Comparison of ENCODE assay signal across 1 cellular context in the genomic region with DNA sequence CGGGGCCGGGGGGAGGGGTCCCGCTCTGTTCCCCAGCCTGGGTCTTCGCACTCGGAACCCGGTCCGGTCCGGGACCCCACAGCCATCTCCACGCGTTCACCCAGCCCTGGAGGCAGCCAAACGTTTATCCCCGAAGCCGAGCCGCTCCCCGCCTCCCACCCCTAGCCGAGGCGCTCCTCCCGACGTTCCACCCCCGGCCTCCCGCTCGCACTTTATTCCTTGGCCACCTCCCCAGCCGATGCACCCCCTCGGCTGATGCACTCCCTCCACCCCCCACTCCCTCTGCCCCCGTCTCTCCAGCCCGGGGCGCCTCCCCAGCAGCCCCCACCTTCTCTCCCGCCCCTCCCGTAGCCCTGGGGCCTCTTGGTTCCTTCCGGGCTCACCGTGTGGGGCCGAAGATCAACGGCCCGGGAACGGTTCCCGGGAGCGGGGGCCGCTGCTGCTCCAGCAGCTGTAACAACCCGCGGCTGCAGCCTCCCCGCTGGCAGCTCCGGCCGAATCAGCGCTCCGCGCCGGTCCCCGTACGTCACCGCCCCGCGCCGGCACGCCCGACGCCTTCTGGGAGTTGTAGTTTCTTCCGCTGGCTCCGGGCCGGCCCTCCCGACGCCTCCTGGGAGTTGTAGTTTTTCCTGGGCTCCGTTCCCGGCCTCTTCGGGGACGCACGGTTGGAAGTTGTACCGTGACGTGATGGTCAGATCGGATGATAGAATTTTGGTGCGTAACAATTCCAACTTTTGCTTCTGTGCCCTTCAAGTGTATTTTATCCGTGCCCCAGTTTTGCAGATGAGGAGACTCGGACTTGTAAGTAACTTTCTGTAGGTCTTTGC.
A peak's percentile ranks its signal among the peaks of the same experiment; 100 is the strongest.
TF ChIP-seq lines count a peak whose summit lies in the region.

A gene with protein sequence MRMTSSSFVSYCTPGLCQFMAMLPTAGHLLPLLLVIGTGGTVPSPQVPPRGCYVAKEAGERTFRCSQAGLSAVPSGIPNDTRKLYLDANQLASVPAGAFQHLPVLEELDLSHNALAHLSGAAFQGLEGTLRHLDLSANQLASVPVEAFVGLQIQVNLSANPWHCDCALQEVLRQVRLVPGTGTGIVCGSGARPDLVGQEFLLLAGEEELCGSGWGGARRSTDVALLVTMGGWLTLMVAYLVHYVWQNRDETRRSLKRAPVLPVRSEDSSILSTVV (plus strand): TSS at position 632 of the 827 bp plus-strand sequence. CDS start 13,792 bp downstream, outside the sequence.
A gene with protein sequence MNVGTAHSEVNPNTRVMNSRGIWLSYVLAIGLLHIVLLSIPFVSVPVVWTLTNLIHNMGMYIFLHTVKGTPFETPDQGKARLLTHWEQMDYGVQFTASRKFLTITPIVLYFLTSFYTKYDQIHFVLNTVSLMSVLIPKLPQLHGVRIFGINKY (minus strand): TSS at position 501 of the 827 bp plus-strand sequence. CDS start 3,398 bp downstream, outside the sequence.

TF ChIP-seq in K562, 482 proteins besides CTCF, POLR2A, EP300 and RAD21 (continued from another document and continues in another):
- TF ChIP-seq, protein P1, sequence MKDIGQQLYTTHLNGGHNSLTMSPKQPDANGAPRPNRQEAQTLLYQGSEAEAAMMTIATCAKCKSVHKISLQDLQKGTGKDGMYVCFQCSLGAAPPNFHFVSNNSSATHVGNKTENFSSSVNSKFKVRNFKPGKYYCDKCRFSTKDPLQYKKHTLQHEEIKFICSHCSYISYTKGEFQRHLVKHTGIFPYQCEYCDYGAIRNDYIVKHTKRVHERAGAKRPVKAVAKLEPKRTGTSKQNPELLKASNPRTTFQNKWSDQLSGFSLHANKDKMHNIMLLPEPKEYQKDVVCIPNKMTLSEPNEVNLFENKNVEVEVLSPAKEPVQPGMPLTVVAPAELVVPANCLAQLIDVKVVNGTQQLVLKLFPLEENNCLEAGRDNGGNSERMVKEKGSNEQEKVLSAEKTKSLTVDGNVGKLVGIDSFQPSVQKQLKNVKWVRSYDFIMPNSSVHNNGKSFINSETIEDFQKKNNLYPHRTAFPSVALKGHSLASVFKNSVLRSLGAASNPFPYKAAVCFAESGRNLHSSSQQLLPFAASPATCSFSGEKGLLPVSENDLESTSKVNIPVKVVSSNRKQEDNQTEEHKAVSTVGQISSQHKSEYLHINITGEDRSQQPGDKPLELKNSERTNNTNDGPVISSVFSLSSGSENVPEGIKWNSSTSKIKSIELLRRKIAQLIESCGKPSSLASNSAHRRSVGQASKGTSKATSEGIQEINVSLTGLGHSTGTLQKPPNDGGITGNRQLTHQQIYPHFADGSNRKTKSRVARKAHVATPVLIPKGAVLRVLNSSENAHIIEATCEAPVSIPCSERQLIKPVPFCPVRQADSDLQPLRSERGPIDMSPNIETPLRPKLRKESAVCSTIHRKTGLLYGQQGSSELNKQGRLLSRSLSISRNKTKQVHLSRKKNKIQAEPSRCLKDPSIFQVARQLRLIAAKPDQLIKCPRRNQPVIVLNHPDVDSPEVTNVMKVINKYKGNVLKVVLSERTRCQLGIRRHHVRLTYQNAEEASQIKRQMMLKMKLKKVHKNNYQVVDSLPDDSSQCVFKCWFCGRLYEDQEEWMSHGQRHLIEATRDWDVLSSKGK (CRISPR knock-in tag; IDR thresholded peaks at IDR 0.05) = no peak
- TF ChIP-seq ZSCAN29 (IDR thresholded peaks at IDR 0.05) (no peak), GTF2A2 (tag; IDR thresholded peaks at IDR 0.05) (no peak), ZNF282 (CRISPR knock-in tag; IDR thresholded peaks at IDR 0.05) (no peak), FOS (IDR thresholded peaks at IDR 0.05; ENCODE audit: extremely low read depth, insufficient read length) (no peak), KHSRP (IDR thresholded peaks at IDR 0.05) (peak; percentile 88), ELF1 (tag; IDR thresholded peaks at IDR 0.05) (peak; percentile 78), RNF2 (IDR thresholded peaks at IDR 0.05) (peak; percentile 50), RBBP5 (IDR thresholded peaks at IDR 0.05; ENCODE audit: borderline replicate concordance, insufficient read depth, low read length, poor library complexity, severe bottlenecking) (no peak), CHD4 (IDR thresholded peaks at IDR 0.05; ENCODE audit: insufficient read depth, insufficient replicate concordance, low read depth, low read length, poor library complexity, severe bottlenecking) (no peak), KLF10 (CRISPR knock-in tag; IDR thresholded peaks at IDR 0.05) (no peak), ZNF644 (tag; IDR thresholded peaks at IDR 0.05; ENCODE audit: low read depth) (peak; percentile 95), RHOXF2B (CRISPR knock-in tag; conservative IDR thresholded peaks at IDR 0.05) (no peak), ASH1L (IDR thresholded peaks at IDR 0.05; ENCODE audit: borderline replicate concordance, low read depth, partially characterized antibody) (no peak), RBM39 (optimal IDR thresholded peaks at IDR 0.05; ENCODE audit: low read depth, low read length) (no peak), WHSC1 (IDR thresholded peaks at IDR 0.05; ENCODE audit: low read length) (no peak), RCOR1 (IDR thresholded peaks at IDR 0.05; ENCODE audit: borderline replicate concordance in 1 of 2, low read depth in 2 of 2, low read length in 2 of 2) (no peak), MAFF (IDR thresholded peaks at IDR 0.05; ENCODE audit: low read length) (no peak), ARNT (IDR thresholded peaks at IDR 0.05) (no peak), ZNF133 (CRISPR knock-in tag; IDR thresholded peaks at IDR 0.05) (no peak), MEF2A (IDR thresholded peaks at IDR 0.05; ENCODE audit: control insufficient read depth, low read depth, low read length) (no peak), DNMT1 (IDR thresholded peaks at IDR 0.05) (no peak), ZC3H11A (IDR thresholded peaks at IDR 0.05; ENCODE audit: low read depth, low read length) (no peak), POLR3G (IDR thresholded peaks at IDR 0.05; ENCODE audit: extremely low read depth, insufficient read length, insufficient replicate concordance) (no peak), HSF4 (CRISPR knock-in tag; IDR thresholded peaks at IDR 0.05; ENCODE audit: borderline replicate concordance) (no peak), CREB1 (IDR thresholded peaks at IDR 0.05) (peak; percentile 100), CREB1 (CRISPR knock-in tag; IDR thresholded peaks at IDR 0.05) (peak; percentile 99), TBL1XR1 (IDR thresholded peaks at IDR 0.05; ENCODE audit: low read length in 2 of 2) (peak in 1 of 2 experiments; percentile 84; a peak in 2 of 4 replicates), TCF3 (CRISPR knock-in tag; IDR thresholded peaks at IDR 0.05) (no peak), ZKSCAN8 (CRISPR knock-in tag; IDR thresholded peaks at IDR 0.05) (no peak)
- TF ChIP-seq, protein P2, sequence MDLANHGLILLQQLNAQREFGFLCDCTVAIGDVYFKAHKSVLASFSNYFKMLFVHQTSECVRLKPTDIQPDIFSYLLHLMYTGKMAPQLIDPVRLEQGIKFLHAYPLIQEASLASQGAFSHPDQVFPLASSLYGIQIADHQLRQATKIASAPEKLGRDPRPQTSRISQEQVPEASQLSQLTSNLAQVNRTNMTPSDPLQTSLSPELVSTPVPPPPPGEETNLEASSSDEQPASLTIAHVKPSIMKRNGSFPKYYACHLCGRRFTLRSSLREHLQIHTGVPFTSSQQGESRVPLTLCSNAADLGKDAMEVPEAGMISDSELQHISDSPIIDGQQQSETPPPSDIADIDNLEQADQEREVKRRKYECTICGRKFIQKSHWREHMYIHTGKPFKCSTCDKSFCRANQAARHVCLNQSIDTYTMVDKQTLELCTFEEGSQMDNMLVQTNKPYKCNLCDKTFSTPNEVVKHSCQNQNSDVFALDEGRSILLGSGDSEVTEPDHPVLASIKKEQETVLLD (IDR thresholded peaks at IDR 0.05) = no peak
- TF ChIP-seq, protein P3, sequence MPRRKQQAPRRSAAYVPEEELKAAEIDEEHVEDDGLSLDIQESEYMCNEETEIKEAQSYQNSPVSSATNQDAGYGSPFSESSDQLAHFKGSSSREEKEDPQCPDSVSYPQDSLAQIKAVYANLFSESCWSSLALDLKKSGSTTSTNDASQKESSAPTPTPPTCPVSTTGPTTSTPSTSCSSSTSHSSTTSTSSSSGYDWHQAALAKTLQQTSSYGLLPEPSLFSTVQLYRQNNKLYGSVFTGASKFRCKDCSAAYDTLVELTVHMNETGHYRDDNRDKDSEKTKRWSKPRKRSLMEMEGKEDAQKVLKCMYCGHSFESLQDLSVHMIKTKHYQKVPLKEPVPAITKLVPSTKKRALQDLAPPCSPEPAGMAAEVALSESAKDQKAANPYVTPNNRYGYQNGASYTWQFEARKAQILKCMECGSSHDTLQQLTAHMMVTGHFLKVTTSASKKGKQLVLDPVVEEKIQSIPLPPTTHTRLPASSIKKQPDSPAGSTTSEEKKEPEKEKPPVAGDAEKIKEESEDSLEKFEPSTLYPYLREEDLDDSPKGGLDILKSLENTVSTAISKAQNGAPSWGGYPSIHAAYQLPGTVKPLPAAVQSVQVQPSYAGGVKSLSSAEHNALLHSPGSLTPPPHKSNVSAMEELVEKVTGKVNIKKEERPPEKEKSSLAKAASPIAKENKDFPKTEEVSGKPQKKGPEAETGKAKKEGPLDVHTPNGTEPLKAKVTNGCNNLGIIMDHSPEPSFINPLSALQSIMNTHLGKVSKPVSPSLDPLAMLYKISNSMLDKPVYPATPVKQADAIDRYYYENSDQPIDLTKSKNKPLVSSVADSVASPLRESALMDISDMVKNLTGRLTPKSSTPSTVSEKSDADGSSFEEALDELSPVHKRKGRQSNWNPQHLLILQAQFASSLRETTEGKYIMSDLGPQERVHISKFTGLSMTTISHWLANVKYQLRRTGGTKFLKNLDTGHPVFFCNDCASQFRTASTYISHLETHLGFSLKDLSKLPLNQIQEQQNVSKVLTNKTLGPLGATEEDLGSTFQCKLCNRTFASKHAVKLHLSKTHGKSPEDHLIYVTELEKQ (CRISPR knock-in tag; IDR thresholded peaks at IDR 0.05) = no peak
- TF ChIP-seq, protein P4, sequence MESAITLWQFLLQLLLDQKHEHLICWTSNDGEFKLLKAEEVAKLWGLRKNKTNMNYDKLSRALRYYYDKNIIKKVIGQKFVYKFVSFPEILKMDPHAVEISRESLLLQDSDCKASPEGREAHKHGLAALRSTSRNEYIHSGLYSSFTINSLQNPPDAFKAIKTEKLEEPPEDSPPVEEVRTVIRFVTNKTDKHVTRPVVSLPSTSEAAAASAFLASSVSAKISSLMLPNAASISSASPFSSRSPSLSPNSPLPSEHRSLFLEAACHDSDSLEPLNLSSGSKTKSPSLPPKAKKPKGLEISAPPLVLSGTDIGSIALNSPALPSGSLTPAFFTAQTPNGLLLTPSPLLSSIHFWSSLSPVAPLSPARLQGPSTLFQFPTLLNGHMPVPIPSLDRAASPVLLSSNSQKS (CRISPR knock-in tag; IDR thresholded peaks at IDR 0.05) = no peak
- TF ChIP-seq, protein P5, sequence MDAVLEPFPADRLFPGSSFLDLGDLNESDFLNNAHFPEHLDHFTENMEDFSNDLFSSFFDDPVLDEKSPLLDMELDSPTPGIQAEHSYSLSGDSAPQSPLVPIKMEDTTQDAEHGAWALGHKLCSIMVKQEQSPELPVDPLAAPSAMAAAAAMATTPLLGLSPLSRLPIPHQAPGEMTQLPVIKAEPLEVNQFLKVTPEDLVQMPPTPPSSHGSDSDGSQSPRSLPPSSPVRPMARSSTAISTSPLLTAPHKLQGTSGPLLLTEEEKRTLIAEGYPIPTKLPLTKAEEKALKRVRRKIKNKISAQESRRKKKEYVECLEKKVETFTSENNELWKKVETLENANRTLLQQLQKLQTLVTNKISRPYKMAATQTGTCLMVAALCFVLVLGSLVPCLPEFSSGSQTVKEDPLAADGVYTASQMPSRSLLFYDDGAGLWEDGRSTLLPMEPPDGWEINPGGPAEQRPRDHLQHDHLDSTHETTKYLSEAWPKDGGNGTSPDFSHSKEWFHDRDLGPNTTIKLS (IDR thresholded peaks at IDR 0.05; ENCODE audit: borderline replicate concordance, low read depth) = peak; percentile 96
- TF ChIP-seq, protein P6, sequence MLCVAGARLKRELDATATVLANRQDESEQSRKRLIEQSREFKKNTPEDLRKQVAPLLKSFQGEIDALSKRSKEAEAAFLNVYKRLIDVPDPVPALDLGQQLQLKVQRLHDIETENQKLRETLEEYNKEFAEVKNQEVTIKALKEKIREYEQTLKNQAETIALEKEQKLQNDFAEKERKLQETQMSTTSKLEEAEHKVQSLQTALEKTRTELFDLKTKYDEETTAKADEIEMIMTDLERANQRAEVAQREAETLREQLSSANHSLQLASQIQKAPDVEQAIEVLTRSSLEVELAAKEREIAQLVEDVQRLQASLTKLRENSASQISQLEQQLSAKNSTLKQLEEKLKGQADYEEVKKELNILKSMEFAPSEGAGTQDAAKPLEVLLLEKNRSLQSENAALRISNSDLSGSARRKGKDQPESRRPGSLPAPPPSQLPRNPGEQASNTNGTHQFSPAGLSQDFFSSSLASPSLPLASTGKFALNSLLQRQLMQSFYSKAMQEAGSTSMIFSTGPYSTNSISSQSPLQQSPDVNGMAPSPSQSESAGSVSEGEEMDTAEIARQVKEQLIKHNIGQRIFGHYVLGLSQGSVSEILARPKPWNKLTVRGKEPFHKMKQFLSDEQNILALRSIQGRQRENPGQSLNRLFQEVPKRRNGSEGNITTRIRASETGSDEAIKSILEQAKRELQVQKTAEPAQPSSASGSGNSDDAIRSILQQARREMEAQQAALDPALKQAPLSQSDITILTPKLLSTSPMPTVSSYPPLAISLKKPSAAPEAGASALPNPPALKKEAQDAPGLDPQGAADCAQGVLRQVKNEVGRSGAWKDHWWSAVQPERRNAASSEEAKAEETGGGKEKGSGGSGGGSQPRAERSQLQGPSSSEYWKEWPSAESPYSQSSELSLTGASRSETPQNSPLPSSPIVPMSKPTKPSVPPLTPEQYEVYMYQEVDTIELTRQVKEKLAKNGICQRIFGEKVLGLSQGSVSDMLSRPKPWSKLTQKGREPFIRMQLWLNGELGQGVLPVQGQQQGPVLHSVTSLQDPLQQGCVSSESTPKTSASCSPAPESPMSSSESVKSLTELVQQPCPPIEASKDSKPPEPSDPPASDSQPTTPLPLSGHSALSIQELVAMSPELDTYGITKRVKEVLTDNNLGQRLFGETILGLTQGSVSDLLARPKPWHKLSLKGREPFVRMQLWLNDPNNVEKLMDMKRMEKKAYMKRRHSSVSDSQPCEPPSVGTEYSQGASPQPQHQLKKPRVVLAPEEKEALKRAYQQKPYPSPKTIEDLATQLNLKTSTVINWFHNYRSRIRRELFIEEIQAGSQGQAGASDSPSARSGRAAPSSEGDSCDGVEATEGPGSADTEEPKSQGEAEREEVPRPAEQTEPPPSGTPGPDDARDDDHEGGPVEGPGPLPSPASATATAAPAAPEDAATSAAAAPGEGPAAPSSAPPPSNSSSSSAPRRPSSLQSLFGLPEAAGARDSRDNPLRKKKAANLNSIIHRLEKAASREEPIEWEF (CRISPR knock-in tag; IDR thresholded peaks at IDR 0.05) = no peak
- TF ChIP-seq, protein P7, sequence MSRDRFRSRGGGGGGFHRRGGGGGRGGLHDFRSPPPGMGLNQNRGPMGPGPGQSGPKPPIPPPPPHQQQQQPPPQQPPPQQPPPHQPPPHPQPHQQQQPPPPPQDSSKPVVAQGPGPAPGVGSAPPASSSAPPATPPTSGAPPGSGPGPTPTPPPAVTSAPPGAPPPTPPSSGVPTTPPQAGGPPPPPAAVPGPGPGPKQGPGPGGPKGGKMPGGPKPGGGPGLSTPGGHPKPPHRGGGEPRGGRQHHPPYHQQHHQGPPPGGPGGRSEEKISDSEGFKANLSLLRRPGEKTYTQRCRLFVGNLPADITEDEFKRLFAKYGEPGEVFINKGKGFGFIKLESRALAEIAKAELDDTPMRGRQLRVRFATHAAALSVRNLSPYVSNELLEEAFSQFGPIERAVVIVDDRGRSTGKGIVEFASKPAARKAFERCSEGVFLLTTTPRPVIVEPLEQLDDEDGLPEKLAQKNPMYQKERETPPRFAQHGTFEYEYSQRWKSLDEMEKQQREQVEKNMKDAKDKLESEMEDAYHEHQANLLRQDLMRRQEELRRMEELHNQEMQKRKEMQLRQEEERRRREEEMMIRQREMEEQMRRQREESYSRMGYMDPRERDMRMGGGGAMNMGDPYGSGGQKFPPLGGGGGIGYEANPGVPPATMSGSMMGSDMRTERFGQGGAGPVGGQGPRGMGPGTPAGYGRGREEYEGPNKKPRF (IDR thresholded peaks at IDR 0.05; ENCODE audit: low read depth, low read length) = no peak
